20 cellular contexts compared by ENCODE assay signal in genomic region chr15:75258034-75258433, GRCh38. TPM values are rescaled to one million over a fixed set of nuclear protein-coding genes. Genes with fewer than 3 reads are reported as not detected.
"Had no signal": no experiment of that assay in that cellular context is flagged by ENCODE, and none has a peak within 500 bp of the region (broad histone marks: within the 10 kb centered on the region; RNA-seq: fewer than 3 reads in every experiment).

Gene GOLGA6C (plus strand): TSS chr15:75258334. CDS start chr15:75258599, 265 bp downstream.

RNA-seq across cellular contexts. Expression of gene GOLGA6C, which starts in this region (rescaled TPM):
- total RNA-seq: hepatocyte, kidney, kidney epithelial cell, left cardiac atrium, left colon, left lobe of liver, left lung, left ventricle myocardium inferior, left ventricle myocardium superior, lower lobe of right lung, lung, lung microvascular endothelial cell, mammary epithelial cell, mesenteric fat pad, mucosa of descending colon, mucosa of gallbladder, myocyte had no signal
- polyA plus RNA-seq: hepatocyte, immature natural killer cell, keratinocyte, liver, mammary epithelial cell had no signal
